8 cellular contexts compared by ENCODE assay signal in the genomic region with DNA sequence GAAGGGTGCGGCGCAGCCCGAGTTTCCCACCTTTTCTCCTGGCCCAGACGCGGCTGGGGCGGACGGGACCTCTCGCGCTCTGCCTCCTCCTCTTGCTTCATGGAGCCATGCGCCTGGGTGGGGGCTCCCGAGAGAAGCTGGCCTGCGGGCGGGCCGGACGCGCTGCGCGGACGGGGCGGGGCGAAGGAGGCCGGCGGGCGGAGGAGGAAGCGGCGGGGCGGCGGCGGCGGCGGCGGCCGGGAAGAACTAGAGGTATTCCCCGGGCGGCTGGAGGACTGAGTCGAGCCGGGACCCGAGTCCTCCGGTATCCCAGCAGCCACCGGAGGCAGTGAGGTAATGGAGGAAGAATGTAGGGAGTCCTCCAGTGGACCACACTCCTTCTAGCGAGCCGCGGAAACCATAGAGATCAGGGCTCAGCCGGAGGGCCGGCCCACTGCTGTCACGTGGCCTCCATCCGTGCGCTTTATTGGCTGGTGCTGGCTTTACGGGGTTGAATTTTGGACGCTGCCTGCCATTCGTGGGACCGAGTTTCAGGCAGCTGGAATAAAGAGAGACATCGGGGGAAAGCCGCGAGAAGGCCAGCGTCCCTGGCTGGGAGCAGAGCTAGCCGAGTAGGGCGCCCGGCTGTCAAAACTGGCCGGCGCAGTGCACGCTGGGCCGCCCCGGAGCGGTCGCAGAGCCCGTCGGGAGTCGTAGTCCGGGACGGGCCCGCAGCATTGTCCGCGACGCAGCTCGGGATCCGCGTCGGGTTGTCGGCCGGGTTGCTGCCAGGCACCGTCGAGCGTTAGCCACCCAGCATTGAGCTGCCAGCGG. TPM values are rescaled to one million over a fixed set of nuclear protein-coding genes. Genes with fewer than 3 reads are reported as not detected.
DNase-seq lines count a peak whose midpoint lies in the region; ATAC-seq and TF ChIP-seq lines count a peak whose summit lies in the region.
"Not testable (repeated sequence)": the region's sequence is repeated elsewhere in the genome, so short reads cannot be mapped to it uniquely, and the experiment has no call there.

A gene (minus strand): TSS at position 177 of the 813 bp plus-strand sequence. CDS start 11,722 bp downstream, outside the sequence.

- peak within 1 kb of the TSS; percentile 92 to 96 for H3K4me3 Mint-ChIP-seq in activated T-cell treated with anti-CD3 and anti-CD28 coated beads, Interleukin-2, amount 50 U/mL, for 72 hours

- POLR2A ChIA-PET in RWPE1 (lab: Yijun Ruan, JAX; ENCODE audit: low non-redundant PET) = not testable (repeated sequence)

- H3K27me3 ChIP-seq in esophagus (ENCODE audit: control insufficient read depth in 1 of 2, insufficient read depth in 2 of 2, low read length in 2 of 2) = not testable (repeated sequence)

- DNase-seq in D341Med (ENCODE audit: low spot score) (peak; percentile 72), HUDEP-2 (lab: John Stamatoyannopoulos, UW; ENCODE audit: unreplicated experiment in 76 of 76) (peak in 60 of 76 experiments; percentile 13 to 82 (median 51)), RWPE1 (ENCODE audit: low spot score) (peak; percentile 34), mucosa of descending colon (peak; percentile 73 to 91 (median 88))
- DNase-seq in activated T-cell treated with anti-CD3 and anti-CD28 coated beads, Interleukin-2, amount 50 U/mL, for 72 hours = peak; percentile 80 to 83
- DNase-seq in stimulated activated CD8-positive, alpha-beta memory T cell treated with anti-CD3 and anti-CD28 coated beads, Interleukin-15, amount 100 ng/mL, for 48 hours (ENCODE audit: low read depth in 2 of 2) = peak; percentile 59 to 62

- TF ChIP-seq CTCF in RWPE1 (conservative IDR thresholded peaks at IDR 0.05; ENCODE audit: low read depth); mucosa of descending colon (IDR thresholded peaks at IDR 0.05): not testable (repeated sequence)

- H3K27ac Mint-ChIP-seq in activated T-cell treated with anti-CD3 and anti-CD28 coated beads, Interleukin-2, amount 50 U/mL, for 72 hours = peak within 1 kb of the TSS; percentile 88

- not testable (repeated sequence) for H3K9me3 Mint-ChIP-seq in activated T-cell treated with anti-CD3 and anti-CD28 coated beads, Interleukin-2, amount 50 U/mL, for 72 hours

- peak within 1 kb of the TSS; percentile 95 for H3K27ac ChIP-seq in RWPE1
- H3K27ac ChIP-seq in esophagus (ENCODE audit: low read depth in 2 of 2, low read length in 1 of 2) = peak within 1 kb of the TSS; percentile 85 to 90

- not testable (repeated sequence) for H3K36me3 ChIP-seq in esophagus (ENCODE audit: control insufficient read depth in 2 of 2, insufficient read depth in 2 of 2, low read length in 1 of 2); mucosa of descending colon (ENCODE audit: low read depth)

- WGBS in esophagus, 2 donors = 1% methylated on average over 32 to 75 of the region's 85 CpGs

- not testable (repeated sequence) for H3K9me3 ChIP-seq in esophagus (ENCODE audit: control insufficient read depth in 2 of 2, insufficient read depth in 1 of 2, low read depth in 1 of 2, low read length in 1 of 2); mucosa of descending colon

- not testable (repeated sequence) for H3K4me1 ChIP-seq in esophagus (ENCODE audit: control insufficient read depth in 2 of 2, insufficient read depth in 2 of 2, low read length in 1 of 2)
- H3K4me1 ChIP-seq in mucosa of descending colon (ENCODE audit: low read depth) = peaks cover 20% of the 10 kb centered on the region

- H3K27me3 Mint-ChIP-seq in activated T-cell treated with anti-CD3 and anti-CD28 coated beads, Interleukin-2, amount 50 U/mL, for 72 hours (ENCODE audit: low read depth) = not testable (repeated sequence)

- intact Hi-C loops in mucosa of descending colon (cut with DNase I, micrococcal nuclease) = not testable (repeated sequence)

- H3K4me3 ChIP-seq in esophagus (ENCODE audit: low read depth in 1 of 2, low read length in 2 of 2) (peak within 1 kb of the TSS; percentile 61 to 74), mucosa of descending colon (peak within 1 kb of the TSS; percentile 34)

- H3K36me3 Mint-ChIP-seq in activated T-cell treated with anti-CD3 and anti-CD28 coated beads, Interleukin-2, amount 50 U/mL, for 72 hours (ENCODE audit: insufficient read depth in 2 of 2) = peaks cover 4 to 12% of the 10 kb centered on the region in 2 donors

- peak; percentile 93 for ATAC-seq in GM21526 (IDR thresholded peaks at IDR 0.05; ENCODE audit: low FRiP score, unreplicated experiment)
- peak; percentile 93 to 95 for ATAC-seq in activated T-cell treated with anti-CD3 and anti-CD28 coated beads, Interleukin-2, amount 50 U/mL, for 72 hours (replicated peaks in 1 of 2)
- peak; percentile 92 for ATAC-seq in mucosa of descending colon

- CTCF ChIA-PET in RWPE1 (lab: Yijun Ruan, JAX) = not testable (repeated sequence)

- peaks cover 54% of the 10 kb centered on the region for H3K4me1 Mint-ChIP-seq in activated T-cell treated with anti-CD3 and anti-CD28 coated beads, Interleukin-2, amount 50 U/mL, for 72 hours (ENCODE audit: low read depth)

RNA-seq across cellular contexts. Expression of the gene that starts here (rescaled TPM):
- total RNA-seq in activated T-cell treated with anti-CD3 and anti-CD28 coated beads, Interleukin-2, amount 50 U/mL, for 72 hours = 10 to 100 TPM; 24.8 to 25.3 TPM
- polyA plus RNA-seq in esophagus = 1 to 10 TPM; 5.4 to 5.8 TPM
- total RNA-seq in mucosa of descending colon = 10 to 100 TPM; 13.1 to 18.7 (median 15.6) TPM

Comparison
In these comparisons a context has a peak if more than half of its experiments do, and no peak if none do; other contexts are left out.
1. Peak in every context shown above with its lines: DNase-seq, ATAC-seq, H3K4me3 ChIP-seq and H3K27ac ChIP-seq.
2. DNase-seq: peak in every context shown above with its lines; median percentile 88 in mucosa of descending colon; 82 in activated T-cell treated with anti-CD3 and anti-CD28 coated beads, Interleukin-2, amount 50 U/mL, for 72 hours; 72 in D341Med; 60 in stimulated activated CD8-positive, alpha-beta memory T cell treated with anti-CD3 and anti-CD28 coated beads, Interleukin-15, amount 100 ng/mL, for 48 hours; 51 in HUDEP-2; 34 in RWPE1.